21 cellular contexts compared by ENCODE assay signal in the genomic region with DNA sequence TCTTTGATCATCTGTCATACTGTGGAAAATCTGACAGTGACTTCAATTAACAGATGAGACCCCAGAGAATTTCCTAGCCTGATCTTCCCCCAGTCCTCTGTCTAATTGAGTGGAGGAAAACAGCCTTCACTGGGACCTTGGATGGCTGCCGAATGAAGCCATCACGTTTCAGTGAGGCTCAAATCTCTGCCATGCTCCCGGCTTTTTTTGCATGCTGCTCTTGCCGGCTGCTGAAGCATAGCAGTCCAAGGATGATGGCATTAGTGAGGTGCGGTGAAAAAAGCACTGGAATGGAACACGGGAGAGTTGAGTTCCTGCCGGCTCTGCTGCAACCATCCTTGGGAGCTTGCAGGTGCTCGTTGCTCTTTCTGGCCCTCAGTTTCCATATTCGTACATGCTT.
DNase-seq lines count a peak whose midpoint lies in the region; ATAC-seq, FAIRE-seq and TF ChIP-seq lines count a peak whose summit lies in the region.
"Had no signal": no experiment of that assay in that cellular context is flagged by ENCODE, and none has a peak within 500 bp of the region (broad histone marks: within the 10 kb centered on the region; RNA-seq: fewer than 3 reads in every experiment).

No MANE protein-coding gene starts in this region.

- peak; percentile 75 for FAIRE-seq in RCC 7860 (lab: Jason Lieb, UNC)
- FAIRE-seq: A204.1, D721Med, GM12892, GM19239, HTR-8/SVneo had no signal

- H3K4me3 Mint-ChIP-seq in activated T-helper 17 cell treated with anti-CD3 and anti-CD28 coated beads, Interleukin-2, amount 50 U/mL, for 72 hours, result no peak overlapping the region
- H3K4me3 Mint-ChIP-seq: CD4-positive, alpha-beta memory T cell; HFFc6 had no signal

- no peaks in the 10 kb centered on the region for H3K27me3 ChIP-seq in kidney epithelial cell (ENCODE audit: control insufficient read depth, insufficient read depth, low read length)
- H3K27me3 ChIP-seq: BE2C had no signal

- no peaks in the 10 kb centered on the region for H3K4me1 Mint-ChIP-seq in activated T-helper 17 cell treated with anti-CD3 and anti-CD28 coated beads, Interleukin-2, amount 50 U/mL, for 72 hours
- H3K4me1 Mint-ChIP-seq: CD4-positive, alpha-beta memory T cell had no signal

- no peak for TF ChIP-seq CTCF in kidney epithelial cell (IDR thresholded peaks at IDR 0.05; ENCODE audit: insufficient read depth, low read length, poor library complexity, severe bottlenecking)

- no peak overlapping the region for H3K4me3 ChIP-seq in kidney epithelial cell (ENCODE audit: low read depth, low read length)

- ATAC-seq in activated T-helper 17 cell treated with anti-CD3 and anti-CD28 coated beads, Interleukin-2, amount 50 U/mL, for 72 hours (replicated peaks), result no peak

- H3K36me3 Mint-ChIP-seq in activated T-helper 17 cell treated with anti-CD3 and anti-CD28 coated beads, Interleukin-2, amount 50 U/mL, for 72 hours (ENCODE audit: low read depth), result no peaks in the 10 kb centered on the region
- H3K36me3 Mint-ChIP-seq: CD4-positive, alpha-beta memory T cell had no signal

- no peaks in the 10 kb centered on the region for H3K27me3 Mint-ChIP-seq in activated T-helper 17 cell treated with anti-CD3 and anti-CD28 coated beads, Interleukin-2, amount 50 U/mL, for 72 hours

- H3K27ac Mint-ChIP-seq in activated T-helper 17 cell treated with anti-CD3 and anti-CD28 coated beads, Interleukin-2, amount 50 U/mL, for 72 hours, result no peak overlapping the region
- H3K27ac Mint-ChIP-seq: CD4-positive, alpha-beta memory T cell; HFFc6 had no signal

- no peaks in the 10 kb centered on the region for H3K36me3 ChIP-seq in kidney epithelial cell (ENCODE audit: control insufficient read depth, insufficient read depth, low read length)
- H3K36me3 ChIP-seq: BE2C had no signal

- peak; percentile 14 for DNase-seq in G401 (ENCODE audit: low spot score)
- peak; percentile 45 for DNase-seq in RCC 7860 (ENCODE audit: low spot score)
- peak; percentile 31 for DNase-seq in kidney epithelial cell (ENCODE audit: low read depth)
- DNase-seq in retina, result peak; percentile 58
- DNase-seq in stimulated activated CD4-positive, alpha-beta T cell treated with anti-CD3 and anti-CD28 coated beads, Interleukin-4, amount 100 ng/mL, for 1 hour, result no peak
- DNase-seq in epidermal melanocyte (ENCODE audit: insufficient read length, low spot score), result no peak
- no peak for DNase-seq in NCI-H146 treated with DMSO at 0.1 percent for 48 hours (lab: John Stamatoyannopoulos, UW; ENCODE audit: unreplicated experiment)
- DNase-seq: BE2C; CD4-positive, alpha-beta memory T cell; DMS153; DMS79 treated with DMSO at 0.1 percent for 48 hours; EL; GDM1; HCEC 1CT; HFFc6 had no signal

- no peaks in the 10 kb centered on the region for H3K9me3 Mint-ChIP-seq in activated T-helper 17 cell treated with anti-CD3 and anti-CD28 coated beads, Interleukin-2, amount 50 U/mL, for 72 hours

- in situ Hi-C loops in G401 (cut with HindIII; ENCODE audit: low sequenced_read_pairs), result no loop called here

Comparison
In these comparisons a context has a peak if more than half of its experiments do, and no peak if none do; other contexts are left out.
1. DNase-seq: peak in G401 (single experiment), RCC 7860 (single experiment), kidney epithelial cell (single experiment) and retina (single experiment); none in stimulated activated CD4-positive, alpha-beta T cell treated with anti-CD3 and anti-CD28 coated beads, Interleukin-4, amount 100 ng/mL, for 1 hour (single experiment), epidermal melanocyte (single experiment) and NCI-H146 treated with DMSO at 0.1 percent for 48 hours (single experiment).